8 cellular contexts compared by ENCODE assay signal in the genomic region with DNA sequence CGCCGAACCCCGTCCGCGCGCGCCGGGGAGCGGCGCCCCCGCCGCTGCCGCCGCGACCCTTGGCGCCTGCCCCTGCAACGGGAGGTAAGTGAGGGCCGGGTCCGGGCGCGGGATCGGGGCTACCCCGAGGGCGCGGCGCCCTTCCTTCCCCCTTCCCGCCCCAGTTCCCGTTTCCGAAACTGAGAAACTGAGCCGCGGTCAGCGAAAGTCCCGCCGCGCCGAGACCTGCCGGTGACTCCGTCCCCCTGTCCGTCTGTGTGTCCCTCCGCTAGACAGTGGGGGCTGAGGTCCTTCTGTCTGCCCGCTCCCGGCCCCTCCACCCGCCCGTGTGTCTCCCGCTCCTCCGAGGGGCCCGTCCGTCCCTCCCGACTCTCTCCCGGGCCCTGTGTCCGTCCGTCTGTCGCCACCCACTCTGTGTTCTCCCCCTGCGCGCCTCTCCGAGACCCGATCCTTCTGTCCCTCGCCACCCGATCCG.
DNase-seq lines count a peak whose midpoint lies in the region; ATAC-seq and TF ChIP-seq lines count a peak whose summit lies in the region.

No MANE protein-coding gene starts in this region.

- peaks cover 9% of the 10 kb centered on the region for H3K36me3 Mint-ChIP-seq in effector memory CD8-positive, alpha-beta T cell (ENCODE audit: insufficient read depth)
- no peaks in the 10 kb centered on the region for H3K36me3 Mint-ChIP-seq in nephron (ENCODE audit: low read depth)

- H3K9me3 Mint-ChIP-seq in effector memory CD8-positive, alpha-beta T cell: no peaks in the 10 kb centered on the region
- H3K9me3 Mint-ChIP-seq in nephron: no peaks in the 10 kb centered on the region

- TF ChIP-seq POLR2A in Raji (IDR thresholded peaks at IDR 0.05; ENCODE audit: insufficient read depth, low read depth, low read length): peak; percentile 9; the same call in 1 of the 2 replicates

- peaks cover 24 to 29% of the 10 kb centered on the region in 2 donors for H3K4me1 Mint-ChIP-seq in effector memory CD8-positive, alpha-beta T cell (ENCODE audit: low read depth in 2 of 2)
- H3K4me1 Mint-ChIP-seq in nephron: peaks cover 35% of the 10 kb centered on the region

- H3K27me3 Mint-ChIP-seq in effector memory CD8-positive, alpha-beta T cell: peaks cover 0 to 16% of the 10 kb centered on the region in 2 donors
- peaks cover 33% of the 10 kb centered on the region for H3K27me3 Mint-ChIP-seq in nephron (ENCODE audit: low read depth)

- peak; percentile 14 for DNase-seq in NCI-H1105 treated with DMSO at 0.1 percent for 48 hours (lab: John Stamatoyannopoulos, UW)
- no peak for DNase-seq in NCI-H1105 (lab: John Stamatoyannopoulos, UW)
- no peak for DNase-seq in effector memory CD8-positive, alpha-beta T cell
- no peak for DNase-seq in OCI-M2 (lab: John Stamatoyannopoulos, UW; ENCODE audit: unreplicated experiment)
- DNase-seq in NCI-H187 (lab: John Stamatoyannopoulos, UW): no peak

- H3K4me3 Mint-ChIP-seq in effector memory CD8-positive, alpha-beta T cell: peak overlapping the region; percentile 80 to 87
- H3K4me3 Mint-ChIP-seq in nephron: peak overlapping the region; percentile 84 to 89 (median 88)

- TF ChIP-seq CTCF in nephron (IDR thresholded peaks at IDR 0.05; ENCODE audit: unreplicated experiment in 3 of 3): no peak

- ATAC-seq in HG02678 (IDR thresholded peaks at IDR 0.05; ENCODE audit: unreplicated experiment): peak; percentile 13
- no peak for ATAC-seq in effector memory CD8-positive, alpha-beta T cell (replicated peaks)

- H3K27ac Mint-ChIP-seq in effector memory CD8-positive, alpha-beta T cell: peak overlapping the region; percentile 33 to 86
- peak overlapping the region in 2 of 3 experiments; percentile 32 to 41 for H3K27ac Mint-ChIP-seq in nephron
